In genomic region chr12:76685246-76685678, GRCh38 we compare ENCODE assay signal across 10 cellular contexts.
DNase-seq lines count a peak whose midpoint lies in the region; ATAC-seq, FAIRE-seq and TF ChIP-seq lines count a peak whose summit lies in the region.
"Had no signal": no experiment of that assay in that cellular context is flagged by ENCODE, and none has a peak within 500 bp of the region (broad histone marks: within the 10 kb centered on the region; RNA-seq: fewer than 3 reads in every experiment).

No MANE protein-coding gene starts in this region.

- H3K79me2 ChIP-seq in H1 (ENCODE audit: control insufficient read depth in 1 of 2, insufficient read depth in 2 of 2, low read length in 2 of 2): no peaks in the 10 kb centered on the region

- H3K9me3 Mint-ChIP-seq in naive thymus-derived CD4-positive, alpha-beta T cell: no peaks in the 10 kb centered on the region
- H3K9me3 Mint-ChIP-seq: activated naive CD8-positive, alpha-beta T cell treated with anti-CD3 and anti-CD28 coated beads, Interleukin-2, amount 10 ng/mL, durations not matched to agents 7 days and 5 days had no signal

- H4K91ac ChIP-seq in H1 (replicated peaks; ENCODE audit: insufficient read length, low read length): no peak overlapping the region

- H2BK15ac ChIP-seq in H1 (ENCODE audit: low read length): no peak overlapping the region

- POLR2A ChIA-PET in H1 (lab: Charles Lee; ENCODE audit: partially characterized antibody): interaction anchor here (1.1 to 1.7 kb wide), 2 partner anchors 77 to 87 kb away, joined by 3 to 10 read pairs; no protein-coding TSS in a partner anchor
- POLR2A ChIA-PET in naive thymus-derived CD4-positive, alpha-beta T cell (lab: Charles Lee): no interaction called here
- POLR2A ChIA-PET in HEK293T (lab: Yijun Ruan, JAX): no interaction called here

- no peak overlapping the region for H4K8ac ChIP-seq in H1 (ENCODE audit: extremely low read depth, insufficient read depth, low read length)

- H3K4me1 Mint-ChIP-seq in naive thymus-derived CD4-positive, alpha-beta T cell: peaks cover 0 to 9% (median 4%) of the 10 kb centered on the region in 7 donors
- peaks cover 5% of the 10 kb centered on the region for H3K4me1 Mint-ChIP-seq in T-helper 17 cell
- H3K4me1 Mint-ChIP-seq: activated naive CD8-positive, alpha-beta T cell treated with anti-CD3 and anti-CD28 coated beads, Interleukin-2, amount 10 ng/mL, durations not matched to agents 7 days and 5 days; stimulated activated naive B cell treated with anti-CD40 and anti-IgM and Interleukin-4, amounts not matched to agents 10 μg/mL and 1 μg/mL and 100 μg/mL, for 72 hours had no signal

- no peak overlapping the region for H3K14ac ChIP-seq in H1 (ENCODE audit: insufficient read length)

- no peaks in the 10 kb centered on the region for H3K9me3 ChIP-seq in BLaER1
- H3K9me3 ChIP-seq in H1 (ENCODE audit: insufficient read depth in 2 of 2, low read depth in 1 of 2, low read length in 1 of 2): no peaks in the 10 kb centered on the region
- no peaks in the 10 kb centered on the region for H3K9me3 ChIP-seq in naive thymus-derived CD4-positive, alpha-beta T cell (ENCODE audit: control insufficient read depth in 2 of 3, low read length in 3 of 3)
- H3K9me3 ChIP-seq in T-helper 17 cell (ENCODE audit: control insufficient read depth, low read length, poor library complexity, severe bottlenecking): no peaks in the 10 kb centered on the region

- DNase-seq in NCI-H2196 treated with DMSO at 0.1 percent for 48 hours (lab: John Stamatoyannopoulos, UW; ENCODE audit: unreplicated experiment) (peak; percentile 43), H1 (ENCODE audit: low read depth in 1 of 2, low spot score in 2 of 2) (no peak), NCI-H748 (lab: John Stamatoyannopoulos, UW; ENCODE audit: unreplicated experiment) (no peak), HEK293T (ENCODE audit: extremely low spot score) (no peak), T-helper 17 cell (no peak)
- DNase-seq in naive thymus-derived CD4-positive, alpha-beta T cell: no peak
- DNase-seq in activated effector memory CD4-positive, alpha-beta T cell treated with anti-CD3 and anti-CD28 coated beads, Interleukin-2, amount 50 U/mL, for 16 hours: no peak
- DNase-seq: activated naive CD8-positive, alpha-beta T cell treated with anti-CD3 and anti-CD28 coated beads, Interleukin-2, amount 10 ng/mL, durations not matched to agents 7 days and 5 days; stimulated activated naive B cell treated with anti-CD40 and anti-IgM and Interleukin-4, amounts not matched to agents 10 μg/mL and 1 μg/mL and 100 μg/mL, for 72 hours had no signal

- H3K27ac ChIP-seq in BLaER1: no peak overlapping the region
- no peak overlapping the region for H3K27ac ChIP-seq in H1 (ENCODE audit: low read depth, low read length)
- no peak overlapping the region for H3K27ac ChIP-seq in naive thymus-derived CD4-positive, alpha-beta T cell (ENCODE audit: low read depth, low read length)

- intact Hi-C loops in naive thymus-derived CD4-positive, alpha-beta T cell (cut with micrococcal nuclease): loop anchor here in 1 of 2 donors (10.0 kb wide), 1 partner anchor 60 kb away; no protein-coding TSS in a partner anchor

- H2BK5ac ChIP-seq in H1 (ENCODE audit: low read depth, low read length): no peak overlapping the region

- H3K4me3 ChIP-seq in BLaER1: no peak overlapping the region
- no peak overlapping the region for H3K4me3 ChIP-seq in H1 (ENCODE audit: extremely low read depth in 1 of 4, insufficient read depth in 2 of 4, low read depth in 3 of 4, low read length in 4 of 4)
- H3K4me3 ChIP-seq in naive thymus-derived CD4-positive, alpha-beta T cell (ENCODE audit: low read length): no peak overlapping the region

- no peaks in the 10 kb centered on the region for H3K23me2 ChIP-seq in H1 (ENCODE audit: low read depth, low read length)

- no peak overlapping the region for H3K4me3 Mint-ChIP-seq in naive thymus-derived CD4-positive, alpha-beta T cell
- no peak overlapping the region for H3K4me3 Mint-ChIP-seq in T-helper 17 cell
- H3K4me3 Mint-ChIP-seq: activated naive CD8-positive, alpha-beta T cell treated with anti-CD3 and anti-CD28 coated beads, Interleukin-2, amount 10 ng/mL, durations not matched to agents 7 days and 5 days; stimulated activated naive B cell treated with anti-CD40 and anti-IgM and Interleukin-4, amounts not matched to agents 10 μg/mL and 1 μg/mL and 100 μg/mL, for 72 hours had no signal

- no peak overlapping the region for H3K18ac ChIP-seq in H1 (ENCODE audit: extremely low read depth, low read length)

- H3K56ac ChIP-seq in H1 (replicated peaks; ENCODE audit: insufficient read length, low read depth, low read length): no peak overlapping the region

- CTCF ChIA-PET in H1 (lab: Charles Lee; ENCODE audit: partially characterized antibody): interaction anchor here (0.9 to 1.9 kb wide), 6 partner anchors 16 to 135 kb away, joined by 3 to 8 read pairs (median 4); no protein-coding TSS in a partner anchor
- CTCF ChIA-PET in naive thymus-derived CD4-positive, alpha-beta T cell (lab: Charles Lee): no interaction called here
- CTCF ChIA-PET in HEK293T (lab: Yijun Ruan, JAX): no interaction called here

- no peak overlapping the region for H2AK5ac ChIP-seq in H1 (ENCODE audit: low read depth, low read length)

- H4K5ac ChIP-seq in H1 (ENCODE audit: insufficient read length, low read depth, low read length): no peak overlapping the region

- peaks cover 20% of the 10 kb centered on the region for H3K4me1 ChIP-seq in BLaER1
- no peaks in the 10 kb centered on the region; a peak in 3 of 7 replicates for H3K4me1 ChIP-seq in H1 (replicated peaks in 1 of 4; ENCODE audit: control insufficient read depth in 3 of 4, insufficient read depth in 4 of 4, low read length in 3 of 4)
- no peaks in the 10 kb centered on the region for H3K4me1 ChIP-seq in naive thymus-derived CD4-positive, alpha-beta T cell (ENCODE audit: control insufficient read depth in 2 of 2, insufficient read depth in 2 of 2, low read length in 2 of 2)

- no peaks in the 10 kb centered on the region for H3K27me3 ChIP-seq in BLaER1
- H3K27me3 ChIP-seq in H1 (replicated peaks in 1 of 4; ENCODE audit: control insufficient read depth in 3 of 4, extremely low read depth in 1 of 4, insufficient read depth in 3 of 4, low read length in 3 of 4): no peaks in the 10 kb centered on the region
- H3K27me3 ChIP-seq in naive thymus-derived CD4-positive, alpha-beta T cell (ENCODE audit: control insufficient read depth in 2 of 2, insufficient read depth in 2 of 2, low read length in 2 of 2): no peaks in the 10 kb centered on the region

- peak overlapping the region; percentile 66 for H3K4me2 ChIP-seq in BLaER1
- H3K4me2 ChIP-seq in H1 (ENCODE audit: insufficient read depth in 1 of 2, low read depth in 2 of 2, low read length in 2 of 2): peak overlapping the region in 1 of 2 experiments; percentile 23; a peak in 1 of 4 replicates

- H3K36me3 ChIP-seq in BLaER1 (no peaks in the 10 kb centered on the region), H1 (ENCODE audit: control insufficient read depth in 2 of 4, insufficient read depth in 4 of 4, low read length in 3 of 4) (no peaks in the 10 kb centered on the region)
- no peaks in the 10 kb centered on the region for H3K36me3 ChIP-seq in naive thymus-derived CD4-positive, alpha-beta T cell (ENCODE audit: control insufficient read depth in 2 of 3, insufficient read depth in 3 of 3, low read length in 3 of 3)

- H3K23ac ChIP-seq in H1 (ENCODE audit: insufficient read length): no peak overlapping the region

- H2BK20ac ChIP-seq in H1 (ENCODE audit: low read length): no peak overlapping the region

- peaks cover 0 to 8% (median 0%) of the 10 kb centered on the region in 5 donors for H3K27me3 Mint-ChIP-seq in naive thymus-derived CD4-positive, alpha-beta T cell
- peaks cover 19% of the 10 kb centered on the region for H3K27me3 Mint-ChIP-seq in T-helper 17 cell

- no peak for TF ChIP-seq EP300 in H1 (IDR thresholded peaks at IDR 0.05; ENCODE audit: borderline replicate concordance in 1 of 2, low read depth in 2 of 2, low read length in 2 of 2)

- H4K20me1 ChIP-seq in BLaER1 (no peaks in the 10 kb centered on the region), H1 (replicated peaks in 1 of 2; ENCODE audit: control insufficient read depth in 1 of 2, insufficient read depth in 2 of 2, low read length in 2 of 2) (no peaks in the 10 kb centered on the region)

- H3K27ac Mint-ChIP-seq in naive thymus-derived CD4-positive, alpha-beta T cell: no peak overlapping the region
- H3K27ac Mint-ChIP-seq in T-helper 17 cell: no peak overlapping the region
- H3K27ac Mint-ChIP-seq: activated naive CD8-positive, alpha-beta T cell treated with anti-CD3 and anti-CD28 coated beads, Interleukin-2, amount 10 ng/mL, durations not matched to agents 7 days and 5 days; stimulated activated naive B cell treated with anti-CD40 and anti-IgM and Interleukin-4, amounts not matched to agents 10 μg/mL and 1 μg/mL and 100 μg/mL, for 72 hours had no signal

- H2AFZ ChIP-seq in H1 (ENCODE audit: low read length): peak overlapping the region; percentile 95

- no peak overlapping the region for H3K4ac ChIP-seq in H1 (replicated peaks; ENCODE audit: insufficient read length, low read depth, low read length)

- no peak for TF ChIP-seq POLR2A in H1 (IDR thresholded peaks at IDR 0.05; ENCODE audit: control extremely low read depth in 1 of 2, low read depth in 2 of 2, low read length in 2 of 2)

- H3K36me3 Mint-ChIP-seq in naive thymus-derived CD4-positive, alpha-beta T cell: no peaks in the 10 kb centered on the region
- no peaks in the 10 kb centered on the region for H3K36me3 Mint-ChIP-seq in T-helper 17 cell (ENCODE audit: low read depth)
- H3K36me3 Mint-ChIP-seq: activated naive CD8-positive, alpha-beta T cell treated with anti-CD3 and anti-CD28 coated beads, Interleukin-2, amount 10 ng/mL, durations not matched to agents 7 days and 5 days; stimulated activated naive B cell treated with anti-CD40 and anti-IgM and Interleukin-4, amounts not matched to agents 10 μg/mL and 1 μg/mL and 100 μg/mL, for 72 hours had no signal

- FAIRE-seq in H1 (lab: Jason Lieb, UNC): no peak

- no peak overlapping the region for H3K9ac ChIP-seq in BLaER1
- H3K9ac ChIP-seq in H1 (replicated peaks in 1 of 4; ENCODE audit: extremely low read depth in 1 of 4, low read depth in 3 of 4, low read length in 3 of 4): no peak overlapping the region; a peak in 1 of 7 replicates

- no peak overlapping the region for H2BK12ac ChIP-seq in H1 (ENCODE audit: low read depth, low read length)

- H3K79me1 ChIP-seq in H1 (ENCODE audit: low read depth, low read length): no peaks in the 10 kb centered on the region

- peak; percentile 32 for ATAC-seq in naive thymus-derived CD4-positive, alpha-beta T cell
- no peak for ATAC-seq in T-helper 17 cell

- TF ChIP-seq CTCF in H1 (IDR thresholded peaks at IDR 0.05; ENCODE audit: control extremely low read depth in 1 of 3, insufficient read depth in 1 of 3, low read depth in 1 of 3, low read length in 3 of 3): no peak

- TF ChIP-seq RAD21 in H1 (IDR thresholded peaks at IDR 0.05 in 1 of 2, conservative IDR thresholded peaks at IDR 0.05 in 1 of 2; ENCODE audit: low read depth in 2 of 2, low read length in 2 of 2): no peak

- no peak overlapping the region for H2BK120ac ChIP-seq in H1 (replicated peaks; ENCODE audit: low read depth, low read length)

- 59% methylated on average over 5 of the region's 5 CpGs; no CpG with 5 or more reads in 1 of the 2 experiments for WGBS in H1 (ENCODE audit: extremely low coverage in 1 of 2, insufficient coverage in 1 of 2, insufficient read length in 1 of 2, insufficient replicate concordance in 2 of 2, low coverage in 1 of 2, low lambda C conversion rate in 2 of 2, missing lambda C conversion rate in 1 of 2), 2 experiments

TF ChIP-seq in HEK293T, 16 proteins besides CTCF, POLR2A, EP300 and RAD21 (continues in another document):
- TF ChIP-seq SUZ12 (IDR thresholded peaks at IDR 0.05): no peak
